ENCODE assay signal across 1 cellular context in the genomic region with DNA sequence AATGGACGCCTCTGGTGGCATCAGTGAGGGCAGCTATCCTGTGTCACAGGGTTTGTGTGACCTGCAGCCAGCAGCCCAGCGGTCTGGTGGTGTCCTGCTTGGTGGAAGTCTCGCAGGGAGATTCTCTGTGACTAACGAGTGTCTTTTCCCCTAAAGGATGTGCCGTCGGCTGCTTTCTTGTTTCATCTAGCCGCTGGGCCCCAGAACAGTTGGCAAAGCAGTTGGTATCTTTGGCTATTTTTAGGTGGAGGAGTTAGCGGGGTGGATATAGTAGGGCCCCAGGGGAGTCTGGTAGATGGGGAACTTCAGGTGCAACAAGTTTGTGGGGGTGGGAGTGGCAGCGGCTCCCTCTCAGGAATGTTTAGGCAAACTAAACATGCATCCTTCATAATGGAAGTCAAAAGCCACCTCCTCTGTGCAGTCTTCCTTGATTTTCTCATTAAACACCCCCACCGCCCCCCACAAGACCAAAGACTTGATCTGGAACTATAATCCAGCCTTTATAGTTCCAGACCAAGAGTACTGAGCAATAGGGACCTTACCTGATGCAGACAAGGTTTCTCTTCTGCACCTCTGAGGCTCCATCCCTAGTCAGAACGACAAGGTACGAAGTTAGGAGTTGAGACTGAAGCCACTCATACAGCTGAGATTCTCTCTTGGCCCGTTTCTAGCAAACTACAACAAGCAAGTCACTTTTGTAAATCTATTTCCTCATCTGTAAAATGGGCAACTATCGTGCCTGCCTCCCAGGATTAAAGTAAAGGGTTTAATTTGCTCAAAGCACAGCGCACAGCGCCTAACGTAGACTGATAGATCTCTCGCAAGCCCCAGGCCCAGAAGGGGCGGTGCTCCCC.
TF ChIP-seq lines count a peak whose summit lies in the region.

No MANE protein-coding gene starts in this region.

TF ChIP-seq in GM12878, 131 proteins besides CTCF, POLR2A, EP300 and RAD21:
- TF ChIP-seq IKZF1 (conservative IDR thresholded peaks at IDR 0.05) (peak; percentile 33; the same call in 1 of the 2 replicates), MEF2B (IDR thresholded peaks at IDR 0.05; ENCODE audit: partially characterized antibody, poor library complexity, severe bottlenecking) (peak; percentile 61), TCF7 (IDR thresholded peaks at IDR 0.05; ENCODE audit: borderline replicate concordance) (no peak), ZNF217 (IDR thresholded peaks at IDR 0.05) (peak; percentile 74; the same call in 1 of the 2 replicates), SMARCA5 (IDR thresholded peaks at IDR 0.05) (no peak), STAT3 (IDR thresholded peaks at IDR 0.05; ENCODE audit: low read depth, low read length) (no peak)
- TF ChIP-seq, protein P1, sequence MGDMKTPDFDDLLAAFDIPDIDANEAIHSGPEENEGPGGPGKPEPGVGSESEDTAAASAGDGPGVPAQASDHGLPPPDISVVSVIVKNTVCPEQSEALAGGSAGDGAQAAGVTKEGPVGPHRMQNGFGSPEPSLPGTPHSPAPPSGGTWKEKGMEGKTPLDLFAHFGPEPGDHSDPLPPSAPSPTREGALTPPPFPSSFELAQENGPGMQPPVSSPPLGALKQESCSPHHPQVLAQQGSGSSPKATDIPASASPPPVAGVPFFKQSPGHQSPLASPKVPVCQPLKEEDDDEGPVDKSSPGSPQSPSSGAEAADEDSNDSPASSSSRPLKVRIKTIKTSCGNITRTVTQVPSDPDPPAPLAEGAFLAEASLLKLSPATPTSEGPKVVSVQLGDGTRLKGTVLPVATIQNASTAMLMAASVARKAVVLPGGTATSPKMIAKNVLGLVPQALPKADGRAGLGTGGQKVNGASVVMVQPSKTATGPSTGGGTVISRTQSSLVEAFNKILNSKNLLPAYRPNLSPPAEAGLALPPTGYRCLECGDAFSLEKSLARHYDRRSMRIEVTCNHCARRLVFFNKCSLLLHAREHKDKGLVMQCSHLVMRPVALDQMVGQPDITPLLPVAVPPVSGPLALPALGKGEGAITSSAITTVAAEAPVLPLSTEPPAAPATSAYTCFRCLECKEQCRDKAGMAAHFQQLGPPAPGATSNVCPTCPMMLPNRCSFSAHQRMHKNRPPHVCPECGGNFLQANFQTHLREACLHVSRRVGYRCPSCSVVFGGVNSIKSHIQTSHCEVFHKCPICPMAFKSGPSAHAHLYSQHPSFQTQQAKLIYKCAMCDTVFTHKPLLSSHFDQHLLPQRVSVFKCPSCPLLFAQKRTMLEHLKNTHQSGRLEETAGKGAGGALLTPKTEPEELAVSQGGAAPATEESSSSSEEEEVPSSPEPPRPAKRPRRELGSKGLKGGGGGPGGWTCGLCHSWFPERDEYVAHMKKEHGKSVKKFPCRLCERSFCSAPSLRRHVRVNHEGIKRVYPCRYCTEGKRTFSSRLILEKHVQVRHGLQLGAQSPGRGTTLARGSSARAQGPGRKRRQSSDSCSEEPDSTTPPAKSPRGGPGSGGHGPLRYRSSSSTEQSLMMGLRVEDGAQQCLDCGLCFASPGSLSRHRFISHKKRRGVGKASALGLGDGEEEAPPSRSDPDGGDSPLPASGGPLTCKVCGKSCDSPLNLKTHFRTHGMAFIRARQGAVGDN (IDR thresholded peaks at IDR 0.05): no peak
